Comparison of ENCODE assay signal across 2 cellular contexts in genomic region chr2:29059612-29060011, GRCh38.
TF ChIP-seq lines count a peak whose summit lies in the region.

No MANE protein-coding gene starts in this region.

TF ChIP-seq in GM12878, 131 proteins besides CTCF, POLR2A, EP300 and RAD21:
- no peak for TF ChIP-seq IRF4 (IDR thresholded peaks at IDR 0.05; ENCODE audit: low read depth, low read length)
- peak; percentile 59 for TF ChIP-seq BCL3 (IDR thresholded peaks at IDR 0.05; ENCODE audit: borderline replicate concordance, insufficient read depth, low read depth, low read length, poor library complexity, severe bottlenecking)
- no peak for TF ChIP-seq ELK1 (IDR thresholded peaks at IDR 0.05; ENCODE audit: low read depth, low read length)
- TF ChIP-seq PBX3 (IDR thresholded peaks at IDR 0.05; ENCODE audit: insufficient replicate concordance, low read depth, low read length) = peak; percentile 45
- no peak for TF ChIP-seq ZBTB33 (IDR thresholded peaks at IDR 0.05)
- no peak for TF ChIP-seq ZNF274 (IDR thresholded peaks at IDR 0.05; ENCODE audit: insufficient read depth, insufficient read length)

TF ChIP-seq in SK-N-SH treated with all-trans-retinoic acid at 6 μM for 48 hours, 23 proteins besides CTCF, POLR2A, EP300 and RAD21:
- no peak for TF ChIP-seq ESRRG (CRISPR knock-in tag; IDR thresholded peaks at IDR 0.05)
- no peak for TF ChIP-seq SNAI2 (CRISPR knock-in tag; IDR thresholded peaks at IDR 0.05)
- no peak for TF ChIP-seq BACH2 (CRISPR knock-in tag; IDR thresholded peaks at IDR 0.05; ENCODE audit: borderline replicate concordance)
